ENCODE assay signal across 23 cellular contexts in the genomic region with DNA sequence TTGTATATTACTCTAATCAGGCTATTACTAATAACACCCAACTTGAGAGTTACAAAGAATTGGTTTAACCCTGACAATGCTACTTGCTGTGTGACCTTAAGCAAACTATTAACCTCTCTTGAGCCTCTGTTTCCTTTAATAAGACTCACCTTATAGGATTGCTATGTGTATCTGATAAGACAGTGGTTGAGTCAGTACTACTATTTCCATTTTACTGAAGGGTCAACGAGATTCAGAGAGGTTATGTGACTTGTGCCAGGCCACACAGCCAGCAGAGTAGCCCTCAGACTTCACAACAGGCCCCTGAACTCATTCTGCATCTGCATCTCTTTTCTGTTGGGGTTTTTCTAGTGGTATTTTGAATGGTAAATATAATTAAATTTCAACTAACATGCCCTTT.
A peak's percentile ranks its signal among the peaks of the same experiment; 100 is the strongest.
DNase-seq lines count a peak whose midpoint lies in the region; ATAC-seq, FAIRE-seq and TF ChIP-seq lines count a peak whose summit lies in the region.
"Had no signal": no experiment of that assay in that cellular context is flagged by ENCODE, and none has a peak within 500 bp of the region (broad histone marks: within the 10 kb centered on the region; RNA-seq: fewer than 3 reads in every experiment).

No MANE protein-coding gene starts in this region.

- no peaks in the 10 kb centered on the region for H3K27me3 ChIP-seq in SJCRH30
- H3K27me3 ChIP-seq in pancreas, result no peaks in the 10 kb centered on the region
- H3K27me3 ChIP-seq: BE2C, BLaER1 had no signal

- H3K4me1 Mint-ChIP-seq in endothelial cell (ENCODE audit: unreplicated experiment), result peaks cover 21% of the 10 kb centered on the region
- H3K4me1 Mint-ChIP-seq in T-helper 17 cell, result no peaks in the 10 kb centered on the region
- H3K4me1 Mint-ChIP-seq: CD14-positive monocyte; CD4-positive, alpha-beta memory T cell; CD4-positive, CD25-positive, alpha-beta regulatory T cell; CD8-positive, alpha-beta memory T cell had no signal

- ATAC-seq in pancreas (no peak), T-helper 17 cell (no peak)
- ATAC-seq: GM12878 had no signal

- H3K36me3 ChIP-seq in SJCRH30 (no peaks in the 10 kb centered on the region), pancreas (no peaks in the 10 kb centered on the region)
- H3K36me3 ChIP-seq: BE2C, BLaER1 had no signal

- H3K36me3 Mint-ChIP-seq in endothelial cell (ENCODE audit: low read depth, unreplicated experiment), result no peaks in the 10 kb centered on the region
- H3K36me3 Mint-ChIP-seq in T-helper 17 cell (ENCODE audit: low read depth), result no peaks in the 10 kb centered on the region
- H3K36me3 Mint-ChIP-seq: CD14-positive monocyte; CD4-positive, alpha-beta memory T cell; CD4-positive, CD25-positive, alpha-beta regulatory T cell; CD8-positive, alpha-beta memory T cell had no signal

- H3K4me3 ChIP-seq in SJCRH30 (no peak overlapping the region), pancreas (no peak overlapping the region)
- H3K4me3 ChIP-seq: BLaER1, GM12878 had no signal

- H3K27ac ChIP-seq in SJCRH30 (peak overlapping the region; percentile 61), pancreas (no peak overlapping the region), RWPE1 (no peak overlapping the region)
- H3K27ac ChIP-seq: BLaER1 had no signal

- H3K4me3 Mint-ChIP-seq in endothelial cell (ENCODE audit: unreplicated experiment) (no peak overlapping the region), T-helper 17 cell (no peak overlapping the region)
- H3K4me3 Mint-ChIP-seq: CD14-positive monocyte; CD4-positive, alpha-beta memory T cell; CD4-positive, CD25-positive, alpha-beta regulatory T cell; CD8-positive, alpha-beta memory T cell had no signal

- no peaks in the 10 kb centered on the region for H3K9me3 ChIP-seq in SJCRH30 (replicated peaks)
- no peaks in the 10 kb centered on the region for H3K9me3 ChIP-seq in pancreas
- H3K9me3 ChIP-seq in T-helper 17 cell (ENCODE audit: control insufficient read depth, low read length, poor library complexity, severe bottlenecking), result no peaks in the 10 kb centered on the region
- H3K9me3 ChIP-seq: BE2C had no signal

- peak overlapping the region; percentile 93 for H3K27ac Mint-ChIP-seq in endothelial cell (ENCODE audit: unreplicated experiment)
- no peak overlapping the region for H3K27ac Mint-ChIP-seq in T-helper 17 cell
- H3K27ac Mint-ChIP-seq: CD14-positive monocyte; CD4-positive, alpha-beta memory T cell; CD4-positive, CD25-positive, alpha-beta regulatory T cell; CD8-positive, alpha-beta memory T cell had no signal

- H3K4me1 ChIP-seq in SJCRH30 (peaks cover 6% of the 10 kb centered on the region), pancreas (no peaks in the 10 kb centered on the region)

- no peaks in the 10 kb centered on the region for H3K27me3 Mint-ChIP-seq in endothelial cell (ENCODE audit: unreplicated experiment)
- no peaks in the 10 kb centered on the region for H3K27me3 Mint-ChIP-seq in T-helper 17 cell
- H3K27me3 Mint-ChIP-seq: CD4-positive, alpha-beta memory T cell; CD4-positive, CD25-positive, alpha-beta regulatory T cell had no signal

- no peak for FAIRE-seq in pancreas (lab: Jason Lieb, UNC)
- FAIRE-seq: A204.1, D721Med, G401.6, GM12878, GM12892, GM18507 had no signal

- DNase-seq in SJCRH30 (no peak), endothelial cell (ENCODE audit: low spot score) (no peak), pancreas (no peak), T-helper 17 cell (no peak), RWPE1 (ENCODE audit: low spot score) (no peak)
- DNase-seq: 8988T; ACHN; BE2C; C1 segment of cervical spinal cord; Calu3; CD4-positive, alpha-beta memory T cell; CD4-positive, CD25-positive, alpha-beta regulatory T cell; CD8-positive, alpha-beta memory T cell; COR-L47; DMS79 treated with DMSO at 0.1 percent for 48 hours had no signal

- H3K9me3 Mint-ChIP-seq in endothelial cell (ENCODE audit: unreplicated experiment), result no peaks in the 10 kb centered on the region

- 56 to 76% methylated on average over 1 of the region's 1 CpG for WGBS in pancreas, 2 donors

- POLR2A ChIA-PET in RWPE1 (lab: Yijun Ruan, JAX; ENCODE audit: low non-redundant PET), result no interaction called here

- CTCF ChIA-PET in RWPE1 (lab: Yijun Ruan, JAX), result no interaction called here

- no peak for TF ChIP-seq CTCF in endothelial cell (IDR thresholded peaks at IDR 0.05; ENCODE audit: unreplicated experiment)
- TF ChIP-seq CTCF in pancreas (IDR thresholded peaks at IDR 0.05), result no peak
- TF ChIP-seq CTCF in RWPE1 (conservative IDR thresholded peaks at IDR 0.05; ENCODE audit: low read depth), result no peak

- intact Hi-C loops in pancreas (cut with DNase I), result no loop called here
